Comparison of ENCODE assay signal across 13 cellular contexts in the genomic region with DNA sequence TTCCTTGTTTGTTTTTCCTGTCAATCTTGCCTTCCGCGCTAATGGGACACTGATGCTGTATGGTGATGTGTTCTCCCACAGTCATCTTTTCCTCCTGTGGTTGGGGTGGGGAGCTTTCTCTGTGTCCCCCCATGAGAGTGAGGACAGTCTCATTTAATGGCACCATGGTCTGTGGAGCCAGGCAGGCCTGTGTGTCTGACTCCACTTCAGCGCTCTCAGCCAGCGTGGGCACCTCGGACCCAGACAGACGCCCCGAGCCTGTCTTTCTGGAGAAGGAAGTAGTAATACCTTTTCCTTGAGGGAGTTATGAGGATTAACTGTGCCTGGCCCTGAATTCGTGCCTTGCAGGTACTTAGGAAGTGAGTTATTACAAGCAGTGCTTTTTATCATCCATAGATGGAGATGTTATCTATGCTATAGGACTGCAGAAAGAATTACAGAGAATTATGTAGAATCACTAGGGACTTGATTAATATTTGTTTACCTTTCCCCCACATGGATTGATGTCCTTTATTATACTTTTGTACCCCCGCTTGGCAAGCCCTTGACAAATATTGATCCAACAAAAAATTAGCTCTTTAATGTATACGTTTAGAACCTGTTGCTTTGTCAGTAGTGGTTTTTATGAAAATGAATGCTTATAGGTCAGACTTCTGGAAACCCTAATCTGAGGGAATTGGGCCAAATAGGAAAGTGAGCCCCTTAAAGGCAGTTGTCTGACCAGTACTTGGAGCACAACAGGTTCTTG.
DNase-seq lines count a peak whose midpoint lies in the region; ATAC-seq and TF ChIP-seq lines count a peak whose summit lies in the region.
"Had no signal": no experiment of that assay in that cellular context is flagged by ENCODE, and none has a peak within 500 bp of the region (broad histone marks: within the 10 kb centered on the region; RNA-seq: fewer than 3 reads in every experiment).

No MANE protein-coding gene starts in this region.

- TF ChIP-seq POLR2A in thyroid gland (IDR thresholded peaks at IDR 0.05), result no peak

- 70 to 76% methylated on average over 10 of the region's 10 CpGs for WGBS in thyroid gland, 2 donors

- H3K9me3 ChIP-seq in muscle layer of colon (ENCODE audit: low read length), result no peaks in the 10 kb centered on the region
- H3K9me3 ChIP-seq in thyroid gland, result no peaks in the 10 kb centered on the region

- H3K4me3 ChIP-seq in muscle layer of colon (ENCODE audit: low read depth in 1 of 2, low read length in 2 of 2) (no peak overlapping the region), thyroid gland (replicated peaks in 1 of 3) (no peak overlapping the region), H7 (ENCODE audit: insufficient read depth, low read depth, low read length) (no peak overlapping the region)
- H3K4me3 ChIP-seq: hepatocyte had no signal

- no peaks in the 10 kb centered on the region for H3K36me3 Mint-ChIP-seq in activated CD4-positive, alpha-beta T cell treated with anti-CD3 and anti-CD28 coated beads for 36 hours (ENCODE audit: low read depth)
- no peaks in the 10 kb centered on the region for H3K36me3 Mint-ChIP-seq in activated T-helper 2 cell treated with anti-CD3 and anti-CD28 coated beads, Interferon-gamma antibody, Interleukin-2, Interleukin-4, amounts not matched to agents 10 μg/mL and 5 μg/mL and 100 μg/mL, durations not matched to agents 14 hours and 24 hours and 36 hours (ENCODE audit: low read depth)

- peaks cover 70% of the 10 kb centered on the region for H3K4me1 Mint-ChIP-seq in activated CD4-positive, alpha-beta T cell treated with anti-CD3 and anti-CD28 coated beads for 36 hours
- peaks cover 47% of the 10 kb centered on the region for H3K4me1 Mint-ChIP-seq in activated T-helper 2 cell treated with anti-CD3 and anti-CD28 coated beads, Interferon-gamma antibody, Interleukin-2, Interleukin-4, amounts not matched to agents 10 μg/mL and 5 μg/mL and 100 μg/mL, durations not matched to agents 14 hours and 24 hours and 36 hours (ENCODE audit: low read depth)

- TF ChIP-seq CTCF in thyroid gland (IDR thresholded peaks at IDR 0.05), result no peak

- CTCF ChIA-PET in activated CD4-positive, alpha-beta T cell treated with anti-CD3 and anti-CD28 coated beads for 36 hours (lab: Charles Lee), result interaction anchor here (1.2 to 2.1 kb wide), 3 partner anchors 9 to 27 kb away, joined by 3 to 8 read pairs (median 5); no protein-coding TSS in a partner anchor

- intact Hi-C loops in activated CD4-positive, alpha-beta T cell treated with anti-CD3 and anti-CD28 coated beads for 36 hours (cut with DNase I, micrococcal nuclease), result no loop called here
- intact Hi-C loops in activated T-helper 2 cell treated with anti-CD3 and anti-CD28 coated beads, Interferon-gamma antibody, Interleukin-2, Interleukin-4, amounts not matched to agents 10 μg/mL and 5 μg/mL and 100 μg/mL, durations not matched to agents 14 hours and 24 hours and 36 hours (cut with micrococcal nuclease), result no loop called here
- intact Hi-C loops in thyroid gland (cut with DNase I), result no loop called here

- ATAC-seq in activated CD4-positive, alpha-beta T cell treated with anti-CD3 and anti-CD28 coated beads for 36 hours, result no peak
- ATAC-seq in GM21723 (IDR thresholded peaks at IDR 0.05; ENCODE audit: unreplicated experiment) (no peak), GM18907 (IDR thresholded peaks at IDR 0.05; ENCODE audit: unreplicated experiment) (no peak)

- no peaks in the 10 kb centered on the region for H3K9me3 Mint-ChIP-seq in activated CD4-positive, alpha-beta T cell treated with anti-CD3 and anti-CD28 coated beads for 36 hours (ENCODE audit: low read depth)
- H3K9me3 Mint-ChIP-seq in activated T-helper 2 cell treated with anti-CD3 and anti-CD28 coated beads, Interferon-gamma antibody, Interleukin-2, Interleukin-4, amounts not matched to agents 10 μg/mL and 5 μg/mL and 100 μg/mL, durations not matched to agents 14 hours and 24 hours and 36 hours, result no peaks in the 10 kb centered on the region

- no peaks in the 10 kb centered on the region for H3K27me3 Mint-ChIP-seq in activated CD4-positive, alpha-beta T cell treated with anti-CD3 and anti-CD28 coated beads for 36 hours
- no peaks in the 10 kb centered on the region for H3K27me3 Mint-ChIP-seq in activated T-helper 2 cell treated with anti-CD3 and anti-CD28 coated beads, Interferon-gamma antibody, Interleukin-2, Interleukin-4, amounts not matched to agents 10 μg/mL and 5 μg/mL and 100 μg/mL, durations not matched to agents 14 hours and 24 hours and 36 hours (ENCODE audit: low read depth)

- no peaks in the 10 kb centered on the region for H3K36me3 ChIP-seq in muscle layer of colon (ENCODE audit: insufficient read depth, low read length)
- H3K36me3 ChIP-seq in thyroid gland, result no peaks in the 10 kb centered on the region
- H3K36me3 ChIP-seq in H7 (replicated peaks; ENCODE audit: control insufficient read depth, insufficient read depth, low read length), result no peaks in the 10 kb centered on the region

- H3K27ac ChIP-seq in muscle layer of colon (ENCODE audit: low read depth, low read length) (peak overlapping the region; percentile 92), thyroid gland (peak overlapping the region; percentile 76 to 97 (median 80))

- peaks cover 75% of the 10 kb centered on the region for H3K4me1 ChIP-seq in muscle layer of colon (ENCODE audit: insufficient read depth, low read length)
- peaks cover 61 to 82% of the 10 kb centered on the region in 2 donors for H3K4me1 ChIP-seq in thyroid gland

- H3K27ac Mint-ChIP-seq in activated CD4-positive, alpha-beta T cell treated with anti-CD3 and anti-CD28 coated beads for 36 hours, result peak overlapping the region; percentile 34
- no peak overlapping the region for H3K27ac Mint-ChIP-seq in activated T-helper 2 cell treated with anti-CD3 and anti-CD28 coated beads, Interferon-gamma antibody, Interleukin-2, Interleukin-4, amounts not matched to agents 10 μg/mL and 5 μg/mL and 100 μg/mL, durations not matched to agents 14 hours and 24 hours and 36 hours

- H3K27me3 ChIP-seq in muscle layer of colon (ENCODE audit: control insufficient read depth in 1 of 2, insufficient read depth in 2 of 2, low read length in 2 of 2), result no peaks in the 10 kb centered on the region
- H3K27me3 ChIP-seq in thyroid gland, result no peaks in the 10 kb centered on the region
- H3K27me3 ChIP-seq in H7 (ENCODE audit: control insufficient read depth, insufficient read depth, low read length), result no peaks in the 10 kb centered on the region
- H3K27me3 ChIP-seq: hepatocyte had no signal

- POLR2A ChIA-PET in activated CD4-positive, alpha-beta T cell treated with anti-CD3 and anti-CD28 coated beads for 36 hours (lab: Charles Lee), result no interaction called here

- H3K4me3 Mint-ChIP-seq in activated CD4-positive, alpha-beta T cell treated with anti-CD3 and anti-CD28 coated beads for 36 hours, result no peak overlapping the region
- H3K4me3 Mint-ChIP-seq in activated T-helper 2 cell treated with anti-CD3 and anti-CD28 coated beads, Interferon-gamma antibody, Interleukin-2, Interleukin-4, amounts not matched to agents 10 μg/mL and 5 μg/mL and 100 μg/mL, durations not matched to agents 14 hours and 24 hours and 36 hours (ENCODE audit: low read depth), result peak overlapping the region; percentile 45

- no peak for DNase-seq in activated CD4-positive, alpha-beta T cell treated with anti-CD3 and anti-CD28 coated beads for 36 hours
- DNase-seq in activated CD4-positive, alpha-beta T cell treated with anti-CD3 and anti-CD28 coated beads for 4 hours, result no peak
- DNase-seq in activated T-helper 2 cell treated with anti-CD3 and anti-CD28 coated beads, Interferon-gamma antibody, Interleukin-2, Interleukin-4, amounts not matched to agents 10 μg/mL and 5 μg/mL and 100 μg/mL, durations not matched to agents 14 hours and 24 hours and 36 hours (ENCODE audit: low spot score), result no peak
- no peak for DNase-seq in thyroid gland
- DNase-seq in H7, result no peak
- DNase-seq: activated naive CD4-positive, alpha-beta T cell treated with Interleukin-2 at 50 U/mL for 16 hours; effector CD4-positive, alpha-beta T cell; mesendoderm; stimulated activated CD8-positive, alpha-beta memory T cell treated with anti-CD3 and anti-CD28 coated beads, Interleukin-4, amount 100 ng/mL, for 48 hours had no signal

- peak overlapping the region; percentile 20 for H3K9ac ChIP-seq in muscle layer of colon (ENCODE audit: low read length)
